17 cellular contexts compared by ENCODE assay signal in the genomic region with DNA sequence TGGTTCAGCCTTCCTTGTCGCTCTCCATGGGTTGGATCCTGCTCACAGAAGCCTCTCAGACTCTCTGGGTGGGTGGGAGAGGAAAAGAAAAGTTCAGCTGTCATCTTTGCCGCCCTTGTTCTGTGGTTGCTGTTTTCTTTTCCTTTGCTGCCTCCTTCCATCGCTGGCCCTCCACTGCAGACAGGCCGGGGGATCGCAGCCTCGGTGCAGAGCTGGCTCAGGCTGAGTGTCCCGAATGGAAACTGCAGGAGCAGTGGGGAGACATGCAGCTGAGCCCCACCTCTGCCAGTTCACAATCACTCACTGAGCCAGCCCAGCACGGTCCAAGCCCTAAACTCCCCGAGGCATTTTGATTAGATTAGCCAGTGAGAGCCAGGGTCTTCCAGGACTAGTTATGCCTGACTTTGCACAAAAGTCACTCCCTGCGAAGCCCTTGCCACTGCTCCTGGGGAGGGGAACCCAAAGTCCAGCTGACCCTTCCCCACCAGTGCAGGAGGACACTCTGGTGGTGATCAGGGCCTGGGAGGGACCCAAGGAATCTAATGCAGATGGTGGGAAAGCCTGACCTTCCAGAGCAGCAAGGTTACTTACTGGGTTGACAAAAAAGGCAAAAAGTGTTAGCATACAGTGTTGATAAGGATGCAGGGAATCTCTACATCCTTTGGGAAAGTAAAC. TPM values are rescaled to one million over a fixed set of nuclear protein-coding genes. Genes with fewer than 3 reads are reported as not detected.
"Had no signal": no experiment of that assay in that cellular context is flagged by ENCODE, and none has a peak within 500 bp of the region (broad histone marks: within the 10 kb centered on the region; RNA-seq: fewer than 3 reads in every experiment).

No MANE protein-coding gene starts in this region.

- H3K9me3 ChIP-seq: mucosa of descending colon, upper lobe of left lung had no signal

- ATAC-seq: activated naive CD4-positive, alpha-beta T cell treated with anti-CD3 and anti-CD28 coated beads, Interleukin-2, amount 50 U/mL, for 72 hours; activated T-cell treated with anti-CD3 and anti-CD28 coated beads, Interleukin-2, amount 50 U/mL, for 4 hours; heart right ventricle; mucosa of descending colon; naive thymus-derived CD8-positive, alpha-beta T cell had no signal

- H3K4me3 ChIP-seq: heart right ventricle, lung, mucosa of descending colon, upper lobe of left lung had no signal

- DNase-seq: activated CD4-positive, alpha-beta memory T cell treated with anti-CD3 and anti-CD28 coated beads for 36 hours; activated effector memory CD4-positive, alpha-beta T cell treated with anti-CD3 and anti-CD28 coated beads, Interleukin-2, amount 50 U/mL, for 16 hours; activated T-cell treated with anti-CD3 and anti-CD28 coated beads, Interleukin-2, amount 50 U/mL, for 4 hours; amniotic stem cell; heart right ventricle; immature natural killer cell; mucosa of descending colon; naive thymus-derived CD8-positive, alpha-beta T cell; stimulated activated CD4-positive, alpha-beta T cell treated with anti-CD3 and anti-CD28 coated beads, Interleukin-15, amount 100 ng/mL, for 24 hours; stimulated activated CD4-positive, alpha-beta T cell treated with anti-CD3 and anti-CD28 coated beads, Interleukin-4, amount 100 ng/mL, for 24 hours; SW 1271 had no signal

- FAIRE-seq: endothelial cell of umbilical vein, frontal cortex had no signal

- H3K27ac ChIP-seq: heart right ventricle, upper lobe of left lung had no signal

- H3K36me3 ChIP-seq: heart right ventricle, upper lobe of left lung had no signal

RNA-seq across cellular contexts. Expression of gene NRN1, which starts 14.0 kb away (rescaled TPM):
- total RNA-seq: osteocyte had no signal
- polyA plus RNA-seq: immature natural killer cell had no signal
